Comparison of ENCODE assay signal across 19 cellular contexts in genomic region chr6:50713226-50713625, GRCh38. TPM values are rescaled to one million over a fixed set of nuclear protein-coding genes. Genes with fewer than 3 reads are reported as not detected.
DNase-seq lines count a peak whose midpoint lies in the region; ATAC-seq and TF ChIP-seq lines count a peak whose summit lies in the region.
"Had no signal": no experiment of that assay in that cellular context is flagged by ENCODE, and none has a peak within 500 bp of the region (broad histone marks: within the 10 kb centered on the region; RNA-seq: fewer than 3 reads in every experiment).

TFAP2D (plus strand) TSS chr6:50713526; CDS start chr6:50714056, 530 bp downstream.

- ATAC-seq in GM19324 (IDR thresholded peaks at IDR 0.05; ENCODE audit: low FRiP score, unreplicated experiment), result no peak
- ATAC-seq: A549 had no signal

- H3K36me3 ChIP-seq in HUES6 (ENCODE audit: control insufficient read depth, insufficient read depth, low read length) (no peaks in the 10 kb centered on the region), endodermal cell (ENCODE audit: control insufficient read depth, insufficient read depth, low read length) (no peaks in the 10 kb centered on the region)
- H3K36me3 ChIP-seq: BLaER1 had no signal

- POLR2A ChIA-PET in activated CD4-positive, alpha-beta T cell treated with anti-CD3 and anti-CD28 coated beads, Interleukin-2, amount 10 ng/mL, durations not matched to agents 7 days and 5 days (lab: Charles Lee), result no interaction called here

- CTCF ChIA-PET in activated CD4-positive, alpha-beta T cell treated with anti-CD3 and anti-CD28 coated beads, Interleukin-2, amount 10 ng/mL, durations not matched to agents 7 days and 5 days (lab: Charles Lee), result interaction anchor here (0.7 kb wide), 1 partner anchor 10 kb away, joined by 3 read pairs; no protein-coding TSS in a partner anchor

- H3K9me3 ChIP-seq in HUES6 (ENCODE audit: control insufficient read depth, insufficient read depth, low read depth, low read length) (no peaks in the 10 kb centered on the region), endodermal cell (ENCODE audit: control insufficient read depth, low read length) (no peaks in the 10 kb centered on the region)
- H3K9me3 ChIP-seq: A549 had no signal

- no peaks in the 10 kb centered on the region for H3K9me3 Mint-ChIP-seq in activated CD4-positive, alpha-beta T cell treated with anti-CD3 and anti-CD28 coated beads, Interleukin-2, amount 10 ng/mL, durations not matched to agents 7 days and 5 days
- H3K9me3 Mint-ChIP-seq in endodermal cell (no peaks in the 10 kb centered on the region), type B pancreatic cell (no peaks in the 10 kb centered on the region)

- peaks cover 18% of the 10 kb centered on the region for H3K4me1 ChIP-seq in HUES6 (ENCODE audit: control insufficient read depth, insufficient read depth, low read length)
- H3K4me1 ChIP-seq in endodermal cell (ENCODE audit: control insufficient read depth, insufficient read depth, low read length), result no peaks in the 10 kb centered on the region
- H3K4me1 ChIP-seq: A549, BLaER1 had no signal

- H3K36me3 Mint-ChIP-seq in activated CD4-positive, alpha-beta T cell treated with anti-CD3 and anti-CD28 coated beads, Interleukin-2, amount 10 ng/mL, durations not matched to agents 7 days and 5 days (ENCODE audit: low read depth), result peaks cover 4% of the 10 kb centered on the region
- H3K36me3 Mint-ChIP-seq in endodermal cell (ENCODE audit: low read depth), result no peaks in the 10 kb centered on the region
- H3K36me3 Mint-ChIP-seq in type B pancreatic cell, result peaks cover 5% of the 10 kb centered on the region

- H3K4me3 Mint-ChIP-seq in activated CD4-positive, alpha-beta T cell treated with anti-CD3 and anti-CD28 coated beads, Interleukin-2, amount 10 ng/mL, durations not matched to agents 7 days and 5 days, result no peak within 1 kb of the TSS
- H3K4me3 Mint-ChIP-seq in endodermal cell (peak within 1 kb of the TSS; percentile 64), type B pancreatic cell (peak within 1 kb of the TSS; percentile 64)
- H3K4me3 Mint-ChIP-seq: CD4-positive, alpha-beta memory T cell had no signal

- no peak within 1 kb of the TSS for H3K9ac ChIP-seq in HUES6 (ENCODE audit: low read length)
- H3K9ac ChIP-seq in endodermal cell (ENCODE audit: extremely low read depth, low read length, poor library complexity, severe bottlenecking), result no peak within 1 kb of the TSS
- H3K9ac ChIP-seq: BLaER1 had no signal

- H3K27ac ChIP-seq in HUES6 (ENCODE audit: low read depth, low read length) (no peak within 1 kb of the TSS), endodermal cell (ENCODE audit: low read depth, low read length) (no peak within 1 kb of the TSS)
- H3K27ac ChIP-seq: A549, BLaER1 had no signal

- TF ChIP-seq CTCF in endodermal cell (conservative IDR thresholded peaks at IDR 0.05), result no peak
- no peak for TF ChIP-seq CTCF in type B pancreatic cell (conservative IDR thresholded peaks at IDR 0.05)

- H3K4me1 Mint-ChIP-seq in activated CD4-positive, alpha-beta T cell treated with anti-CD3 and anti-CD28 coated beads, Interleukin-2, amount 10 ng/mL, durations not matched to agents 7 days and 5 days, result peaks cover 2% of the 10 kb centered on the region
- H3K4me1 Mint-ChIP-seq in endodermal cell, result peaks cover 19% of the 10 kb centered on the region
- no peaks in the 10 kb centered on the region for H3K4me1 Mint-ChIP-seq in type B pancreatic cell (ENCODE audit: unreplicated experiment)

- H3K27me3 Mint-ChIP-seq in activated CD4-positive, alpha-beta T cell treated with anti-CD3 and anti-CD28 coated beads, Interleukin-2, amount 10 ng/mL, durations not matched to agents 7 days and 5 days, result peaks cover 79% of the 10 kb centered on the region
- peaks cover 100% of the 10 kb centered on the region for H3K27me3 Mint-ChIP-seq in endodermal cell (ENCODE audit: insufficient read depth)
- peaks cover 100% of the 10 kb centered on the region for H3K27me3 Mint-ChIP-seq in type B pancreatic cell

- no peak for DNase-seq in activated CD4-positive, alpha-beta T cell treated with anti-CD3 and anti-CD28 coated beads, Interleukin-2, amount 10 ng/mL, durations not matched to agents 7 days and 5 days
- DNase-seq in activated CD4-positive, alpha-beta T cell treated with anti-CD3 and anti-CD28 coated beads, Interleukin-2, amount 50 U/mL, for 1 hour, result no peak
- DNase-seq in endodermal cell (no peak), type B pancreatic cell (ENCODE audit: extremely low spot score, unreplicated experiment) (no peak), RKO (ENCODE audit: low spot score) (no peak)
- DNase-seq: Calu3; CD4-positive, alpha-beta memory T cell; GOT3; KG1; NCI-H1694 treated with DMSO at 0.1 percent for 48 hours; NCI-H510A; NCI-H748 treated with DMSO at 0.1 percent for 48 hours; NK-92 treated with Interleukin-12 subunit alpha and Interleukin-12 subunit beta, amount 100 ng/mL, for 24 hours; Right ventricle myocardium superior had no signal

- H3K4me3 ChIP-seq in HUES6 (ENCODE audit: low read depth, low read length) (peak within 1 kb of the TSS; percentile 64), endodermal cell (ENCODE audit: low read length) (peak within 1 kb of the TSS; percentile 79)
- H3K4me3 ChIP-seq: A549, BLaER1 had no signal

- peak within 1 kb of the TSS; percentile 22 for H3K27ac Mint-ChIP-seq in activated CD4-positive, alpha-beta T cell treated with anti-CD3 and anti-CD28 coated beads, Interleukin-2, amount 10 ng/mL, durations not matched to agents 7 days and 5 days
- H3K27ac Mint-ChIP-seq in endodermal cell (no peak within 1 kb of the TSS), type B pancreatic cell (no peak within 1 kb of the TSS)

- WGBS in endodermal cell (ENCODE audit: insufficient coverage in 1 of 2, insufficient read length in 1 of 2), 2 experiments, result 19% methylated on average over 4 of the region's 4 CpGs; no CpG with 5 or more reads in 1 of the 2 experiments

- H3K27me3 ChIP-seq in HUES6 (ENCODE audit: control insufficient read depth, insufficient read depth, low read length) (peaks cover 100% of the 10 kb centered on the region), endodermal cell (ENCODE audit: control insufficient read depth, insufficient read depth, low read length, poor library complexity, severe bottlenecking) (peaks cover 100% of the 10 kb centered on the region)

RNA-seq across cellular contexts. Expression of gene TFAP2D, which starts in this region (rescaled TPM):
- not detected for total RNA-seq in activated CD4-positive, alpha-beta T cell treated with anti-CD3 and anti-CD28 coated beads, Interleukin-2, amount 10 ng/mL, durations not matched to agents 7 days and 5 days
- not detected for total RNA-seq in endodermal cell
- not detected for polyA plus RNA-seq in endodermal cell (2013, experiment 1 of 2)
- not detected for polyA plus RNA-seq in endodermal cell (2013, experiment 2 of 2)
- total RNA-seq in type B pancreatic cell (ENCODE audit: low replicate concordance), result not detected in 2 replicates
- total RNA-seq: Calu3; CD4-positive, alpha-beta memory T cell; OCI-LY7; Right ventricle myocardium superior had no signal
- polyA plus RNA-seq: A549; CD4-positive, alpha-beta memory T cell had no signal
